Comparison of ENCODE assay signal across 8 cellular contexts in the genomic region with DNA sequence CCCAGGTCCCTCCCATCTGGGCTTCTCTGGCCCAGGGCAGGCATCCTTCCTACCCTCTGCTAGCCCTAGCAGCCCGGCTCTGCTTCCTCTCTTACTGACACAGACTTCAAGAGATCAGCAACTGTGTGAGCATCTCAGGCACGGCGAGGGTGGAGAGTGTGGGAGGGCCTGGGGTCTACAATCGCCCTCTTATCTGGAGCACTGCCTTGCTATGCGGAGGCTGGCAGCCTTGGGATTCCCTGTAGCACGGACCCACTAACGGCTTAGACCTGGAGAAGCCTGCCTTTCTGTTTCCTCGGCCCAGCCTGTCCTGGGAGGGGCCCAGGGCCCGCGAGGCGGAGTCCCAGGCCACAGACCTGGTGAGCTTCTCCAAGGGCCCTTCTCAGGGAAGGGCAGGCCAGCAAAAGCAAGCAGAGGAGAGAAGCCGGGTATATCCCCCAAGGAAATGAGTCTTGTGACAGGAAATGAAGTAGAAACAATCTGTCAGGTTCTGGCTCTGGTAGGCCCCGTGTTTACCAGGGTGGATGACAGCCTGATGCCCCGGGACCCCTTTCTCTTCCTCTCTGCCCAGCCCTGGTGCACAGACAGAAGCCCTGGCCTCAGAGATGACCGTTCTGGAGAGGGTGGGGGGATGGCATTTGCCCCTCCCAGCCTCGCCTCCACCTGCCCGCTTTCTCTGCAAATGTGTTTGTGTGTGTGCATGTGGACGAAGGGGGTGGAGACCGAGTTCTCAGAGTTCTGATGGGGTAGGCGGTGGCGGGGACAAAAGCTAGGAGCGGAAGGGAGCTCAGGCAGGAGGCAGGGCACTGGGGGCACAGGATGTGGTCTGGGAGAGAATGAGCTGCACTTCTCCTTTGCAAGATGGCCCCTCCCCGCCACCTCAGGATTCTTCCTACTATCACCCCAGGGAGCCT. TPM values are rescaled to one million over a fixed set of nuclear protein-coding genes. Genes with fewer than 3 reads are reported as not detected.
DNase-seq lines count a peak whose midpoint lies in the region; ATAC-seq and TF ChIP-seq lines count a peak whose summit lies in the region.

No MANE protein-coding gene starts in this region.

- intact Hi-C loops in CD4-positive, alpha-beta memory T cell (cut with micrococcal nuclease): loop anchor here (1.0 kb wide), 1 partner anchor 13 kb away; no protein-coding TSS in a partner anchor

- POLR2A ChIA-PET in CD4-positive, alpha-beta memory T cell (lab: Charles Lee; ENCODE audit: partially characterized antibody): interaction anchor here (0.7 to 11.4 kb wide), 20 partner anchors 15 to 311 kb away, joined by 3 to 307 read pairs (median 34); partner anchors contain the start of genes AGFG2, GIGYF1, GNB2 and MEPCE

- CTCF ChIA-PET in CD4-positive, alpha-beta memory T cell (lab: Charles Lee; ENCODE audit: partially characterized antibody): interaction anchor here (1.0 to 12.0 kb wide), 14 partner anchors 12 to 122 kb away, joined by 3 to 266 read pairs (median 6); partner anchors contain the start of genes MOSPD3 and POP7

- peak overlapping the region; percentile 79 for H3K27ac ChIP-seq in CD4-positive, alpha-beta memory T cell (ENCODE audit: low read depth, low read length)

- no peak for ATAC-seq in GM21515 (IDR thresholded peaks at IDR 0.05; ENCODE audit: unreplicated experiment)

- peaks cover 39% of the 10 kb centered on the region for H3K36me3 ChIP-seq in CD4-positive, alpha-beta memory T cell (ENCODE audit: insufficient read depth, low read length)

- H3K9me3 ChIP-seq in CD4-positive, alpha-beta memory T cell (ENCODE audit: control insufficient read depth in 1 of 2, low read length in 2 of 2): no peaks in the 10 kb centered on the region

- no peak for TF ChIP-seq CTCF in foreskin fibroblast (IDR thresholded peaks at IDR 0.05; ENCODE audit: low read depth, low read length)

- H3K27me3 ChIP-seq in CD4-positive, alpha-beta memory T cell (ENCODE audit: insufficient read depth, low read length): no peaks in the 10 kb centered on the region

- DNase-seq in CD4-positive, alpha-beta memory T cell: peak; percentile 69 to 77 (median 75)
- DNase-seq in NCI-H2171 treated with DMSO at 0.1 percent for 48 hours (lab: John Stamatoyannopoulos, UW): peak; percentile 36
- DNase-seq in activated T-cell treated with anti-CD3 and anti-CD28 coated beads, Interleukin-2, amount 50 U/mL, for 24 hours: peak; percentile 76
- DNase-seq in foreskin fibroblast: peak; percentile 38 to 55
- DNase-seq in pons (ENCODE audit: low spot score): peak; percentile 67
- no peak for DNase-seq in cortex of kidney (lab: John Stamatoyannopoulos, UW)
- DNase-seq in SW 1271 (lab: John Stamatoyannopoulos, UW): no peak

- H3K36me3 Mint-ChIP-seq in CD4-positive, alpha-beta memory T cell: peaks cover 5 to 24% of the 10 kb centered on the region in 2 donors
- H3K36me3 Mint-ChIP-seq in activated T-cell treated with anti-CD3 and anti-CD28 coated beads, Interleukin-2, amount 50 U/mL, for 24 hours (ENCODE audit: low read depth): peaks cover 11% of the 10 kb centered on the region

- peak overlapping the region; percentile 86 to 99 (median 96) for H3K27ac Mint-ChIP-seq in CD4-positive, alpha-beta memory T cell
- peak overlapping the region; percentile 97 for H3K27ac Mint-ChIP-seq in activated T-cell treated with anti-CD3 and anti-CD28 coated beads, Interleukin-2, amount 50 U/mL, for 24 hours

- H3K9me3 Mint-ChIP-seq in CD4-positive, alpha-beta memory T cell: peaks cover 0 to 2% (median 0%) of the 10 kb centered on the region in 8 donors
- no peaks in the 10 kb centered on the region for H3K9me3 Mint-ChIP-seq in activated T-cell treated with anti-CD3 and anti-CD28 coated beads, Interleukin-2, amount 50 U/mL, for 24 hours

- peaks cover 48% of the 10 kb centered on the region for H3K4me1 ChIP-seq in CD4-positive, alpha-beta memory T cell (ENCODE audit: insufficient read depth, low read length)

- H3K4me3 ChIP-seq in CD4-positive, alpha-beta memory T cell (ENCODE audit: low read length in 2 of 2): peak overlapping the region; percentile 38 to 98
- H3K4me3 ChIP-seq in foreskin fibroblast (ENCODE audit: low read depth in 1 of 2, low read length in 2 of 2): peak overlapping the region; percentile 34 to 73

- H3K4me3 Mint-ChIP-seq in CD4-positive, alpha-beta memory T cell: peak overlapping the region; percentile 92 to 99 (median 97)
- peak overlapping the region; percentile 91 for H3K4me3 Mint-ChIP-seq in activated T-cell treated with anti-CD3 and anti-CD28 coated beads, Interleukin-2, amount 50 U/mL, for 24 hours

- H3K27me3 Mint-ChIP-seq in CD4-positive, alpha-beta memory T cell: no peaks in the 10 kb centered on the region
- no peaks in the 10 kb centered on the region for H3K27me3 Mint-ChIP-seq in activated T-cell treated with anti-CD3 and anti-CD28 coated beads, Interleukin-2, amount 50 U/mL, for 24 hours

- H3K4me1 Mint-ChIP-seq in CD4-positive, alpha-beta memory T cell: peaks cover 13 to 25% (median 17%) of the 10 kb centered on the region in 4 donors
- peaks cover 44% of the 10 kb centered on the region for H3K4me1 Mint-ChIP-seq in activated T-cell treated with anti-CD3 and anti-CD28 coated beads, Interleukin-2, amount 50 U/mL, for 24 hours (ENCODE audit: low read depth)

RNA-seq across cellular contexts. Expression of gene LRCH4, which starts 2.5 kb away (rescaled TPM):
- total RNA-seq in CD4-positive, alpha-beta memory T cell: 100 to 1,000 TPM; 392 to 412 TPM
- 100 to 1,000 TPM; 119 to 167 TPM for polyA plus RNA-seq in CD4-positive, alpha-beta memory T cell

RNA-seq across cellular contexts. Expression of gene FBXO24, which starts 2.7 kb away (rescaled TPM):
- total RNA-seq in CD4-positive, alpha-beta memory T cell: 1 to 10 TPM; 1.6 to 2.1 TPM
- polyA plus RNA-seq in CD4-positive, alpha-beta memory T cell: under 1 TPM; 0.36 to 0.77 TPM

RNA-seq across cellular contexts. Expression of gene SAP25, which starts 9.7 kb away (rescaled TPM):
- 100 to 1,000 TPM; 119 to 126 TPM for total RNA-seq in CD4-positive, alpha-beta memory T cell
- polyA plus RNA-seq in CD4-positive, alpha-beta memory T cell: under 1 TPM in 1 of 2 donors, not detected in 1; 0.72 TPM

RNA-seq across cellular contexts. Expression of gene PCOLCE, which starts 18.8 kb away (rescaled TPM):
- 10 to 100 TPM in 1 of 2 experiments, 1 to 10 TPM in 1; 7.2 to 10.6 TPM for total RNA-seq in CD4-positive, alpha-beta memory T cell
- 1 to 10 TPM; 1.3 to 1.6 TPM for polyA plus RNA-seq in CD4-positive, alpha-beta memory T cell

RNA-seq across cellular contexts. Expression of gene MOSPD3, which starts 29.0 kb away (rescaled TPM):
- 10 to 100 TPM; 13.4 to 15.6 TPM for total RNA-seq in CD4-positive, alpha-beta memory T cell
- polyA plus RNA-seq in CD4-positive, alpha-beta memory T cell: 10 to 100 TPM; 24.6 to 32.1 TPM

Comparison
In these comparisons a context has a peak if more than half of its experiments do, and no peak if none do; other contexts are left out.
1. DNase-seq: peak in CD4-positive, alpha-beta memory T cell (5 of 5), NCI-H2171 treated with DMSO at 0.1 percent for 48 hours (single experiment), activated T-cell treated with anti-CD3 and anti-CD28 coated beads, Interleukin-2, amount 50 U/mL, for 24 hours (single experiment), foreskin fibroblast (2 of 2) and pons (single experiment); none in cortex of kidney (single experiment) and SW 1271 (0 of 2).